1 cellular context compared by ENCODE assay signal in the genomic region with DNA sequence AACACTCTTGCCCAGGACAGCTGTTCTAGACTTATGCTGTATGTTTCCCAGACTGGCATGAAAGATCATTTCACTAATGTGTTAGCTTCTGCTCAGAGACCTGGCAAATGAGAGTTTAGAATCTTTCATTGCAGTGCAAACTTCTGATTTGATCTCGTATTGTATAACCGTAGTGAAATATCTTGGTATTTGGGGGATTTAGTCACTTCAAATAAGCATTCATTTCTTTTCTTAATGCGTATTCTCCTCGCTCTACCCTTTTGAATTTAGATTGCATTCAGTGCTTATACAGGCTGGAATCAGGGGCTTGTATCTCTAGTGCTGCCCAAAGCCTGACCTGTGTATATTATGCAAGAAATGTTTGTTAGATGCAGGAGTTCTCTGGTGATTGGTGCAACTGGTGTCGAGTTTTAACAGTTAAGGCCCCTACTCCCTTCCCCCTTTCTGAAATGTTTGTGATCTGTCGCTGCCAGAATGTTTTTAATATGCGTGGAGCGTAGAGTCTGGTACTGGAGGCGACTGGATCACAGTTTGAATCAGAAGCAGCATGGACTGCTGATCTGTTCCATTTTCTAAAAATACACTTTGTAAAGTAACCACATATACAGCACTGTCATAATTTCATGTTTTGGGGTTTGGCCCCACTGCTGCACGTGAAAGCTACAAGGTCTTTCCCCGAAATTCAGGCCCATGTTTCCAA.
TF ChIP-seq lines count a peak whose summit lies in the region.

No MANE protein-coding gene starts in this region.

TF ChIP-seq in GM23338, 12 proteins besides CTCF, POLR2A, EP300 and RAD21:
- TF ChIP-seq, protein P1, sequence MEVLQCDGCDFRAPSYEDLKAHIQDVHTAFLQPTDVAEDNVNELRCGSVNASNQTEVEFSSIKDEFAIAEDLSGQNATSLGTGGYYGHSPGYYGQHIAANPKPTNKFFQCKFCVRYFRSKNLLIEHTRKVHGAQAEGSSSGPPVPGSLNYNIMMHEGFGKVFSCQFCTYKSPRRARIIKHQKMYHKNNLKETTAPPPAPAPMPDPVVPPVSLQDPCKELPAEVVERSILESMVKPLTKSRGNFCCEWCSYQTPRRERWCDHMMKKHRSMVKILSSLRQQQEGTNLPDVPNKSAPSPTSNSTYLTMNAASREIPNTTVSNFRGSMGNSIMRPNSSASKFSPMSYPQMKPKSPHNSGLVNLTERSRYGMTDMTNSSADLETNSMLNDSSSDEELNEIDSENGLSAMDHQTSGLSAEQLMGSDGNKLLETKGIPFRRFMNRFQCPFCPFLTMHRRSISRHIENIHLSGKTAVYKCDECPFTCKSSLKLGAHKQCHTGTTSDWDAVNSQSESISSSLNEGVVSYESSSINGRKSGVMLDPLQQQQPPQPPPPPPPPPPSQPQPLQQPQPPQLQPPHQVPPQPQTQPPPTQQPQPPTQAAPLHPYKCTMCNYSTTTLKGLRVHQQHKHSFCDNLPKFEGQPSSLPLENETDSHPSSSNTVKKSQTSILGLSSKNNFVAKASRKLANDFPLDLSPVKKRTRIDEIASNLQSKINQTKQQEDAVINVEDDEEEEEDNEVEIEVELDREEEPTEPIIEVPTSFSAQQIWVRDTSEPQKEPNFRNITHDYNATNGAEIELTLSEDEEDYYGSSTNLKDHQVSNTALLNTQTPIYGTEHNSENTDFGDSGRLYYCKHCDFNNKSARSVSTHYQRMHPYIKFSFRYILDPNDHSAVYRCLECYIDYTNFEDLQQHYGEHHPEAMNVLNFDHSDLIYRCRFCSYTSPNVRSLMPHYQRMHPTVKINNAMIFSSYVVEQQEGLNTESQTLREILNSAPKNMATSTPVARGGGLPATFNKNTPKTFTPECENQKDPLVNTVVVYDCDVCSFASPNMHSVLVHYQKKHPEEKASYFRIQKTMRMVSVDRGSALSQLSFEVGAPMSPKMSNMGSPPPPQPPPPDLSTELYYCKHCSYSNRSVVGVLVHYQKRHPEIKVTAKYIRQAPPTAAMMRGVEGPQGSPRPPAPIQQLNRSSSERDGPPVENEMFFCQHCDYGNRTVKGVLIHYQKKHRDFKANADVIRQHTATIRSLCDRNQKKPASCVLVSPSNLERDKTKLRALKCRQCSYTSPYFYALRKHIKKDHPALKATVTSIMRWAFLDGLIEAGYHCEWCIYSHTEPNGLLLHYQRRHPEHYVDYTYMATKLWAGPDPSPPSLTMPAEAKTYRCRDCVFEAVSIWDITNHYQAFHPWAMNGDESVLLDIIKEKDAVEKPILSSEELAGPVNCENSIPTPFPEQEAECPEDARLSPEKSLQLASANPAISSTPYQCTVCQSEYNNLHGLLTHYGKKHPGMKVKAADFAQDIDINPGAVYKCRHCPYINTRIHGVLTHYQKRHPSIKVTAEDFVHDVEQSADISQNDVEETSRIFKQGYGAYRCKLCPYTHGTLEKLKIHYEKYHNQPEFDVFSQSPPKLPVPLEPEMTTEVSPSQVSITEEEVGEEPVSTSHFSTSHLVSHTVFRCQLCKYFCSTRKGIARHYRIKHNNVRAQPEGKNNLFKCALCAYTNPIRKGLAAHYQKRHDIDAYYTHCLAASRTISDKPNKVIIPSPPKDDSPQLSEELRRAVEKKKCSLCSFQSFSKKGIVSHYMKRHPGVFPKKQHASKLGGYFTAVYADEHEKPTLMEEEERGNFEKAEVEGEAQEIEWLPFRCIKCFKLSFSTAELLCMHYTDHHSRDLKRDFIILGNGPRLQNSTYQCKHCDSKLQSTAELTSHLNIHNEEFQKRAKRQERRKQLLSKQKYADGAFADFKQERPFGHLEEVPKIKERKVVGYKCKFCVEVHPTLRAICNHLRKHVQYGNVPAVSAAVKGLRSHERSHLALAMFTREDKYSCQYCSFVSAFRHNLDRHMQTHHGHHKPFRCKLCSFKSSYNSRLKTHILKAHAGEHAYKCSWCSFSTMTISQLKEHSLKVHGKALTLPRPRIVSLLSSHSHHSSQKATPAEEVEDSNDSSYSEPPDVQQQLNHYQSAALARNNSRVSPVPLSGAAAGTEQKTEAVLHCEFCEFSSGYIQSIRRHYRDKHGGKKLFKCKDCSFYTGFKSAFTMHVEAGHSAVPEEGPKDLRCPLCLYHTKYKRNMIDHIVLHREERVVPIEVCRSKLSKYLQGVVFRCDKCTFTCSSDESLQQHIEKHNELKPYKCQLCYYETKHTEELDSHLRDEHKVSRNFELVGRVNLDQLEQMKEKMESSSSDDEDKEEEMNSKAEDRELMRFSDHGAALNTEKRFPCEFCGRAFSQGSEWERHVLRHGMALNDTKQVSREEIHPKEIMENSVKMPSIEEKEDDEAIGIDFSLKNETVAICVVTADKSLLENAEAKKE (CRISPR knock-in tag; IDR thresholded peaks at IDR 0.05) = no peak
- TF ChIP-seq ETS1 (IDR thresholded peaks at IDR 0.05) (no peak), EZH2phosphoT487 (IDR thresholded peaks at IDR 0.05; ENCODE audit: unreplicated experiment) (no peak), CREB1 (CRISPR knock-in tag; IDR thresholded peaks at IDR 0.05; ENCODE audit: low read depth) (no peak), REST (IDR thresholded peaks at IDR 0.05; ENCODE audit: unreplicated experiment) (no peak), NANOG (IDR thresholded peaks at IDR 0.05; ENCODE audit: borderline replicate concordance) (no peak), ZNF331 (CRISPR knock-in tag; IDR thresholded peaks at IDR 0.05; ENCODE audit: low read depth) (no peak), STAT1 (IDR thresholded peaks at IDR 0.05; ENCODE audit: unreplicated experiment) (no peak), ZNF114 (CRISPR knock-in tag; IDR thresholded peaks at IDR 0.05) (no peak), EZH2 (IDR thresholded peaks at IDR 0.05; ENCODE audit: low read depth, unreplicated experiment) (no peak), POLR2AphosphoS5 (IDR thresholded peaks at IDR 0.05; ENCODE audit: low read depth) (no peak), JUNB (IDR thresholded peaks at IDR 0.05; ENCODE audit: unreplicated experiment) (no peak)
